Comparison of ENCODE assay signal across 9 cellular contexts in genomic region chr4:138035781-138036258, GRCh38.
DNase-seq lines count a peak whose midpoint lies in the region; ATAC-seq and TF ChIP-seq lines count a peak whose summit lies in the region.
"Had no signal": no experiment of that assay in that cellular context is flagged by ENCODE, and none has a peak within 500 bp of the region (broad histone marks: within the 10 kb centered on the region; RNA-seq: fewer than 3 reads in every experiment).

No MANE protein-coding gene starts in this region.

- H3K27me3 Mint-ChIP-seq in glutamatergic neuron (ENCODE audit: unreplicated experiment), result no peaks in the 10 kb centered on the region

- ATAC-seq in GM18861 (IDR thresholded peaks at IDR 0.05; ENCODE audit: unreplicated experiment), result peak; percentile 100
- peak; percentile 100 for ATAC-seq in HG02938 (IDR thresholded peaks at IDR 0.05; ENCODE audit: unreplicated experiment)

- H3K4me1 Mint-ChIP-seq in glutamatergic neuron (ENCODE audit: low read depth, unreplicated experiment), result peaks cover 13% of the 10 kb centered on the region
- H3K4me1 Mint-ChIP-seq: natural killer cell had no signal

- DNase-seq in Ammon's horn (ENCODE audit: low spot score) (peak; percentile 78), NCI-H1417 treated with DMSO at 0.1 percent for 48 hours (lab: John Stamatoyannopoulos, UW) (peak; percentile 42), UCSD-AML1 (lab: John Stamatoyannopoulos, UW; ENCODE audit: unreplicated experiment) (peak; percentile 8), glutamatergic neuron (no peak), pulmonary artery endothelial cell (ENCODE audit: low read depth, low spot score) (peak; percentile 51), NCI-H187 (lab: John Stamatoyannopoulos, UW) (no peak)
- DNase-seq: natural killer cell had no signal

- peak; percentile 50 for TF ChIP-seq CTCF in glutamatergic neuron (IDR thresholded peaks at IDR 0.05; ENCODE audit: partially characterized antibody, unreplicated experiment)

- H3K27ac Mint-ChIP-seq in glutamatergic neuron (ENCODE audit: unreplicated experiment), result no peak overlapping the region
- H3K27ac Mint-ChIP-seq: natural killer cell had no signal

- no peaks in the 10 kb centered on the region for H3K9me3 Mint-ChIP-seq in glutamatergic neuron (ENCODE audit: unreplicated experiment)

- H3K4me3 Mint-ChIP-seq in glutamatergic neuron (ENCODE audit: unreplicated experiment), result no peak overlapping the region
- H3K4me3 Mint-ChIP-seq: natural killer cell had no signal

- H3K36me3 Mint-ChIP-seq in glutamatergic neuron (ENCODE audit: unreplicated experiment), result no peaks in the 10 kb centered on the region
- H3K36me3 Mint-ChIP-seq: natural killer cell had no signal

Comparison
In these comparisons a context has a peak if more than half of its experiments do, and no peak if none do; other contexts are left out.
1. DNase-seq: peak in Ammon's horn (single experiment), NCI-H1417 treated with DMSO at 0.1 percent for 48 hours (single experiment), UCSD-AML1 (single experiment) and pulmonary artery endothelial cell (single experiment); none in glutamatergic neuron (single experiment) and NCI-H187 (0 of 2).